Comparison of ENCODE assay signal across 8 cellular contexts in the genomic region with DNA sequence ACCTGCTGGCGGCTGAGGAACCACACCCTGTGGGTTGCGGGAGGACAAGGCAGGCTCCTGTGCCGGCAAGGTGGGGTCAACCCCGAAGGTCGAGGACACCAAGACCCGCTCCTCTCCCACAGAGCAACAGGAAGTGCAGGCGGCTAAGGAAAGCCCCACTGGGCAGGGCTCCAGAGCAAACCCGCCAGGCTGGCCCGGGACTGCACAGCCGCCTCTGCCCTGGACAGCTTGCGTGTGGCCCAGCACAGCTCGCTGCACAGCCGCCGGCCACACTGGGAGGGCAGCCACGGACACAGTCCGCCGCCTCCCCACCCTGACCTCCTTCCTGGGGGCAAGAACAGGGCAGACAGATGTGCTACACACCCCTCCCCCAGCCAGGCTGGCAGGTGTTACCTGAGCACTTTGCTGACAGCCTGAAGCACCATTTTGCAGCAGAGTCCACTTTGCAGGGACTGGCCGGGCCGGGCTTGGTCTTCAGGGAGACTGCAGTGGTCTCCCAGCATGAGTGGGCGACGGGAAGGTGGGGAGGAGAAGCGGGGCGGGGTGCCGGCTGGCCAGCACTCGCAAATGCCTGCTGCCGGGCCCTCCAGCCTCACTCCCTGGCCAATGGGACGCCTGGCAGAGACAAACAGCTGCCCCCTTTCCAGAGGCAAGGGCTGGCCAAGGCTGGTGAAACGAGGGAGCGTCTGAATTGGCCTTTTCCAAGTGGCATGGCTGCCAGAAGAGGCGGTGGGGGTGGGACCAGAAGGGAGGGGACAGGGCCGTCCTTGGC. TPM values are rescaled to one million over a fixed set of nuclear protein-coding genes. Genes with fewer than 3 reads are reported as not detected.
DNase-seq lines count a peak whose midpoint lies in the region; ATAC-seq and TF ChIP-seq lines count a peak whose summit lies in the region.

A gene with protein sequence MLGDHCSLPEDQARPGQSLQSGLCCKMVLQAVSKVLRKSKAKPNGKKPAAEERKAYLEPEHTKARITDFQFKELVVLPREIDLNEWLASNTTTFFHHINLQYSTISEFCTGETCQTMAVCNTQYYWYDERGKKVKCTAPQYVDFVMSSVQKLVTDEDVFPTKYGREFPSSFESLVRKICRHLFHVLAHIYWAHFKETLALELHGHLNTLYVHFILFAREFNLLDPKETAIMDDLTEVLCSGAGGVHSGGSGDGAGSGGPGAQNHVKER (minus strand): TSS at position 726 of the 772 bp plus-strand sequence. CDS start 223 bp downstream, at position 503.

- no peak within 1 kb of the TSS for H4K8ac ChIP-seq in trophoblast cell (ENCODE audit: low read depth, low read length)

- H3K18ac ChIP-seq in trophoblast cell (ENCODE audit: low read length) = no peak within 1 kb of the TSS

- H3K79me2 ChIP-seq in trophoblast cell (ENCODE audit: control insufficient read depth, insufficient read depth, low read length, poor library complexity) = no peaks in the 10 kb centered on the region

- H2AK5ac ChIP-seq in trophoblast cell (ENCODE audit: low read length) = no peak within 1 kb of the TSS

- no peaks in the 10 kb centered on the region for H3K36me3 ChIP-seq in trophoblast cell (ENCODE audit: control insufficient read depth in 1 of 2, insufficient read depth in 2 of 2, low read length in 2 of 2)

- no peak within 1 kb of the TSS for H3K4me2 ChIP-seq in trophoblast cell (ENCODE audit: low read length)

- peak within 1 kb of the TSS; percentile 6 for H3K4me3 ChIP-seq in trophoblast cell (ENCODE audit: low read depth, low read length)

- no peak within 1 kb of the TSS for H3K23ac ChIP-seq in trophoblast cell (ENCODE audit: low read length)

- no peak within 1 kb of the TSS for H2BK120ac ChIP-seq in trophoblast cell (ENCODE audit: insufficient read depth, low read length, poor library complexity)

- H3K27ac ChIP-seq in trophoblast cell (ENCODE audit: low read depth, low read length) = no peak within 1 kb of the TSS

- H3K4me1 ChIP-seq in trophoblast cell (ENCODE audit: control insufficient read depth in 1 of 2, insufficient read depth in 2 of 2, low read length in 2 of 2) = no peaks in the 10 kb centered on the region

- H3K9me3 ChIP-seq in trophoblast cell (ENCODE audit: insufficient read depth, low read depth, low read length) = peaks cover 2% of the 10 kb centered on the region

- no peak within 1 kb of the TSS for H4K12ac ChIP-seq in trophoblast cell (ENCODE audit: low read depth, low read length)

- no peak within 1 kb of the TSS for H2BK12ac ChIP-seq in trophoblast cell (ENCODE audit: low read length)

- no peak within 1 kb of the TSS for H2BK5ac ChIP-seq in trophoblast cell (ENCODE audit: low read depth, low read length, poor library complexity)

- no peaks in the 10 kb centered on the region for H3K27me3 ChIP-seq in trophoblast cell (ENCODE audit: insufficient read depth, low read length)

- ATAC-seq in SK-N-SH treated with all-trans-retinoic acid at 6 μM for 48 hours = peak; percentile 17; the same call in 1 of the 3 replicates
- ATAC-seq in Right ventricle myocardium superior (ENCODE audit: poor library complexity) = peak; percentile 64
- no peak for ATAC-seq in GM18520 (IDR thresholded peaks at IDR 0.05; ENCODE audit: unreplicated experiment)

- WGBS in trophoblast cell (ENCODE audit: extremely low coverage, insufficient coverage, insufficient read length) = no CpG with 5 or more reads among the region's 31 CpGs

- H2AFZ ChIP-seq in trophoblast cell (ENCODE audit: insufficient read depth, low read length, poor library complexity) = no peak within 1 kb of the TSS

- no peak within 1 kb of the TSS for H3K4ac ChIP-seq in trophoblast cell (ENCODE audit: low read depth, low read length)

- H4K91ac ChIP-seq in trophoblast cell (ENCODE audit: low read depth, low read length) = no peak within 1 kb of the TSS

- H3K9ac ChIP-seq in trophoblast cell (ENCODE audit: low read length) = no peak within 1 kb of the TSS

- no peaks in the 10 kb centered on the region for H3K79me1 ChIP-seq in trophoblast cell (ENCODE audit: low read length)

- intact Hi-C loops in Right ventricle myocardium superior (cut with DNase I) = no loop called here

- no peak within 1 kb of the TSS for H3K14ac ChIP-seq in trophoblast cell (ENCODE audit: low read length)

- peak; percentile 15 for DNase-seq in DMS79 treated with DMSO at 0.1 percent for 48 hours (lab: John Stamatoyannopoulos, UW)
- DNase-seq in Right ventricle myocardium superior = peak; percentile 61
- DNase-seq in trophoblast cell = no peak
- no peak for DNase-seq in AG20443 (ENCODE audit: low spot score)
- DNase-seq in stimulated activated CD4-positive, alpha-beta T cell treated with anti-CD3 and anti-CD28 coated beads, Interleukin-2, amount 100 ng/mL, for 24 hours = no peak
- DNase-seq in DMS 273 treated with DMSO at 0.1 percent for 48 hours (lab: John Stamatoyannopoulos, UW) = no peak

TF ChIP-seq in SK-N-SH treated with all-trans-retinoic acid at 6 μM for 48 hours, 23 proteins besides CTCF, POLR2A, EP300 and RAD21:
- TF ChIP-seq ZFP3 (CRISPR knock-in tag; IDR thresholded peaks at IDR 0.05) = no peak
TF ChIP-seq in SK-N-SH treated with all-trans-retinoic acid at 6 μM for 48 hours: peak in this region for 0.

RNA-seq across cellular contexts. Expression of the gene that starts here (rescaled TPM):
- total RNA-seq in Right ventricle myocardium superior = 46.1 TPM
- 17.4 and 19.5 TPM in 2 replicates for polyA plus RNA-seq in trophoblast cell (2013)

Comparison
In these comparisons a context has a peak if more than half of its experiments do, and no peak if none do; other contexts are left out.
1. DNase-seq: peak in DMS79 treated with DMSO at 0.1 percent for 48 hours (single experiment) and Right ventricle myocardium superior (single experiment); none in trophoblast cell (0 of 2), AG20443 (single experiment), stimulated activated CD4-positive, alpha-beta T cell treated with anti-CD3 and anti-CD28 coated beads, Interleukin-2, amount 100 ng/mL, for 24 hours (0 of 2) and DMS 273 treated with DMSO at 0.1 percent for 48 hours (single experiment).